In the genomic region with DNA sequence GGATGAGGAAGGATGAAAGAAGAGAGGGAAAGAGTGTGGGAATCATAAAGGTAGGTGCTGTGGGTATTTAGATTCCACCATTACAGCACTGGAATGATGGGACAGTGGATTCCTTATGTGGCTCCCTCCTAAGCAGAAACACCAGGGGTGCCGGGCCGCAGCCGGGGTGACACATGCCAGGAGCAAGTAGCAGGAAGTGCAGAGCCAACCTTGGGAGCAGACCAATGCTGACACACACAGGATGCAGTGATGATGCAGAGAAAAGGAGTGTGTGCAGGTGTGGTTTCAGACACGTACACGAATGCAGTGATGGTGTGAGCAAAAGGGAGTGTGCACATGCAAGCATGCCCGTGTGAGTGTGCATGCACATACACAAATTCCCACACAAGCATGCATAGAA, we compare ENCODE assay signal across 18 cellular contexts.
"Had no signal": no experiment of that assay in that cellular context is flagged by ENCODE, and none has a peak within 500 bp of the region (broad histone marks: within the 10 kb centered on the region; RNA-seq: fewer than 3 reads in every experiment).

No MANE protein-coding gene starts in this region.

- H3K27ac ChIP-seq: hepatocyte, lower lobe of right lung, spleen had no signal

- ATAC-seq: activated naive CD8-positive, alpha-beta T cell treated with anti-CD3 and anti-CD28 coated beads, Interleukin-2, amount 50 U/mL, for 24 hours; activated T-cell treated with anti-CD3 and anti-CD28 coated beads, Interleukin-2, amount 50 U/mL, for 4 hours; left colon; lower lobe of right lung; natural killer cell treated with Interleukin-12 subunit alpha and Interleukin-12 subunit beta and Interleukin-15 and Interleukin-18, amount 100 ng/mL, for 72 hours; stimulated activated memory B cell treated with anti-CD40 and anti-IgM and Interleukin-4, amounts not matched to agents 10 μg/mL and 1 μg/mL and 100 μg/mL, for 72 hours had no signal

- DNase-seq: activated CD4-positive, alpha-beta T cell treated with anti-CD3 and anti-CD28 coated beads, Interleukin-2, amount 50 U/mL, for 1 hour; activated CD4-positive, CD25-positive, alpha-beta regulatory T cell treated with anti-CD3 and anti-CD28 coated beads, Interleukin-2, amount 50 U/mL, for 72 hours; activated CD8-positive, alpha-beta memory T cell treated with anti-CD3 and anti-CD28 coated beads, Interleukin-2, amount 50 U/mL, for 4 hours; activated naive CD4-positive, alpha-beta T cell treated with anti-CD3 and anti-CD28 coated beads, Interleukin-2, amount 10 ng/mL, durations not matched to agents 7 days and 5 days; activated naive CD8-positive, alpha-beta T cell treated with anti-CD3 and anti-CD28 coated beads, Interleukin-2, amount 50 U/mL, for 24 hours; activated T-cell treated with anti-CD3 and anti-CD28 coated beads, Interleukin-2, amount 50 U/mL, for 4 hours; anterior cingulate cortex; cerebellar nuclear complex; cortex of kidney; left colon; lower lobe of right lung; spleen; stimulated activated CD4-positive, alpha-beta T cell treated with anti-CD3 and anti-CD28 coated beads, Interleukin-4, amount 100 ng/mL, for 4 hours had no signal

- H3K9me3 Mint-ChIP-seq: activated naive CD4-positive, alpha-beta T cell treated with anti-CD3 and anti-CD28 coated beads, Interleukin-2, amount 10 ng/mL, durations not matched to agents 7 days and 5 days; natural killer cell treated with Interleukin-12 subunit alpha and Interleukin-12 subunit beta and Interleukin-15 and Interleukin-18, amount 100 ng/mL, for 72 hours had no signal

- H3K27me3 Mint-ChIP-seq: activated naive CD4-positive, alpha-beta T cell treated with anti-CD3 and anti-CD28 coated beads, Interleukin-2, amount 10 ng/mL, durations not matched to agents 7 days and 5 days; activated naive CD8-positive, alpha-beta T cell treated with anti-CD3 and anti-CD28 coated beads, Interleukin-2, amount 50 U/mL, for 24 hours; natural killer cell treated with Interleukin-12 subunit alpha and Interleukin-12 subunit beta and Interleukin-15 and Interleukin-18, amount 100 ng/mL, for 72 hours; stimulated activated memory B cell treated with anti-CD40 and anti-IgM and Interleukin-4, amounts not matched to agents 10 μg/mL and 1 μg/mL and 100 μg/mL, for 72 hours had no signal

- H3K4me3 Mint-ChIP-seq: activated naive CD4-positive, alpha-beta T cell treated with anti-CD3 and anti-CD28 coated beads, Interleukin-2, amount 10 ng/mL, durations not matched to agents 7 days and 5 days; activated naive CD8-positive, alpha-beta T cell treated with anti-CD3 and anti-CD28 coated beads, Interleukin-2, amount 50 U/mL, for 24 hours; activated T-cell treated with anti-CD3 and anti-CD28 coated beads, Interleukin-2, amount 50 U/mL, for 4 hours; mesothelial cell of epicardium; natural killer cell treated with Interleukin-12 subunit alpha and Interleukin-12 subunit beta and Interleukin-15 and Interleukin-18, amount 100 ng/mL, for 72 hours; stimulated activated memory B cell treated with anti-CD40 and anti-IgM and Interleukin-4, amounts not matched to agents 10 μg/mL and 1 μg/mL and 100 μg/mL, for 72 hours; T-helper 1 cell treated with Interleukin-12 subunit alpha and Interleukin-12 subunit beta and Interleukin-4 antibody, amounts not matched to agents 30 μg/mL and 1 μg/mL, for 36 hours had no signal

- H2AFZ ChIP-seq: hepatocyte had no signal

- H3K4me2 ChIP-seq: hepatocyte had no signal

- H3K4me1 ChIP-seq: lower lobe of right lung, spleen had no signal

- H3K4me1 Mint-ChIP-seq: activated naive CD4-positive, alpha-beta T cell treated with anti-CD3 and anti-CD28 coated beads, Interleukin-2, amount 10 ng/mL, durations not matched to agents 7 days and 5 days; mesothelial cell of epicardium; stimulated activated memory B cell treated with anti-CD40 and anti-IgM and Interleukin-4, amounts not matched to agents 10 μg/mL and 1 μg/mL and 100 μg/mL, for 72 hours had no signal

- H3K36me3 Mint-ChIP-seq: activated naive CD4-positive, alpha-beta T cell treated with anti-CD3 and anti-CD28 coated beads, Interleukin-2, amount 10 ng/mL, durations not matched to agents 7 days and 5 days had no signal

- H3K36me3 ChIP-seq: lower lobe of right lung had no signal

- H3K27me3 ChIP-seq: hepatocyte, spleen had no signal

- H3K4me3 ChIP-seq: hepatocyte, lower lobe of right lung, spleen had no signal

- H3K27ac Mint-ChIP-seq: activated naive CD4-positive, alpha-beta T cell treated with anti-CD3 and anti-CD28 coated beads, Interleukin-2, amount 10 ng/mL, durations not matched to agents 7 days and 5 days; activated naive CD8-positive, alpha-beta T cell treated with anti-CD3 and anti-CD28 coated beads, Interleukin-2, amount 50 U/mL, for 24 hours; mesothelial cell of epicardium; natural killer cell treated with Interleukin-12 subunit alpha and Interleukin-12 subunit beta and Interleukin-15 and Interleukin-18, amount 100 ng/mL, for 72 hours; stimulated activated memory B cell treated with anti-CD40 and anti-IgM and Interleukin-4, amounts not matched to agents 10 μg/mL and 1 μg/mL and 100 μg/mL, for 72 hours; T-helper 1 cell treated with Interleukin-12 subunit alpha and Interleukin-12 subunit beta and Interleukin-4 antibody, amounts not matched to agents 30 μg/mL and 1 μg/mL, for 36 hours had no signal

- H3K79me2 ChIP-seq: hepatocyte had no signal

- H3K9me3 ChIP-seq: lower lobe of right lung had no signal
